Comparison of ENCODE assay signal across 20 cellular contexts in the genomic region with DNA sequence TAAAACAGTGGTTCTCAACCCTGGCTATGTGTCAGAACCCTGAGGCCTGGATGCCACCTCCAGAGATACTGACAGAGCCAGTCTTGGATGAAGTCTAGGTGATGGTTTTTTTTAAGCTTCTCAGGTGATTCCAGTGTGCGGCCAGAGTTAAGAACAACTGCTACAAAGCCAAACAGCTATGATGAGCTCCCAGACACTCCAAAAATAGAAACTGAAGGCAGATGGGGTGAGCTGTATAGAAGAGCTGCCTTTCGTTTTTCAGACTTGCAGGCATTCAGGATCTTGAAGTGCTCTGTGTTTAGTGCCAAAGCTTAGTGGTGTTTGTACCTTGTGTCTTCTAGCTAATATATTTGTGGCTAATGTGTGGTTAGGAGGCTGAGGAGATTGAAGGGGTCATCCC. TPM values are rescaled to one million over a fixed set of nuclear protein-coding genes. Genes with fewer than 3 reads are reported as not detected.
"Had no signal": no experiment of that assay in that cellular context is flagged by ENCODE, and none has a peak within 500 bp of the region (broad histone marks: within the 10 kb centered on the region; RNA-seq: fewer than 3 reads in every experiment).

No MANE protein-coding gene starts in this region.

- DNase-seq: activated CD4-positive, alpha-beta T cell treated with anti-CD3 and anti-CD28 coated beads for 36 hours; activated CD4-positive, alpha-beta T cell treated with anti-CD3 and anti-CD28 coated beads, Interleukin-2, amount 50 U/mL, for 48 hours; activated naive CD4-positive, alpha-beta T cell; activated naive CD8-positive, alpha-beta T cell treated with anti-CD3 and anti-CD28 coated beads, Interleukin-2, amount 10 ng/mL, durations not matched to agents 7 days and 5 days; amygdala; effector memory CD8-positive, alpha-beta T cell; esophagus squamous epithelium; left cardiac atrium; naive B cell; pancreas; stimulated activated CD4-positive, alpha-beta T cell treated with anti-CD3 and anti-CD28 coated beads, Interleukin-12 subunit alpha, Interleukin-12 subunit beta, amount 100 ng/mL, for 4 hours; stimulated activated CD4-positive, alpha-beta T cell treated with anti-CD3 and anti-CD28 coated beads, Interleukin-1b, Interleukin-23, amount 100 ng/mL, for 48 hours; stimulated activated CD8-positive, alpha-beta memory T cell treated with anti-CD3 and anti-CD28 coated beads, Interleukin-4, amount 100 ng/mL, for 48 hours; stimulated activated naive CD4-positive, alpha-beta T cell; substantia nigra; tibial artery had no signal

- H3K9me3 ChIP-seq: esophagus squamous epithelium, pancreas, tibial artery had no signal

- H3K4me3 ChIP-seq: cardiac muscle cell, esophagus squamous epithelium, lung, pancreas, tibial artery had no signal

- H3K36me3 ChIP-seq: cardiac muscle cell, esophagus squamous epithelium, pancreas, tibial artery had no signal

- H3K4me1 Mint-ChIP-seq: naive B cell had no signal

- H3K9me3 Mint-ChIP-seq: activated naive CD8-positive, alpha-beta T cell treated with anti-CD3 and anti-CD28 coated beads, Interleukin-2, amount 10 ng/mL, durations not matched to agents 7 days and 5 days; effector memory CD8-positive, alpha-beta T cell; naive B cell; T-helper 2 cell treated with Interferon-gamma antibody and Interleukin-4, amounts not matched to agents 5 μg/mL and 100 μg/mL, for 36 hours; WTC11 had no signal

- H3K4me1 ChIP-seq: esophagus squamous epithelium, pancreas, tibial artery had no signal

- H3K27ac ChIP-seq: cardiac muscle cell, esophagus squamous epithelium, pancreas, tibial artery had no signal

- ATAC-seq: activated CD4-positive, alpha-beta T cell treated with anti-CD3 and anti-CD28 coated beads for 36 hours; effector memory CD8-positive, alpha-beta T cell; pancreas had no signal

- H3K36me3 Mint-ChIP-seq: activated naive CD8-positive, alpha-beta T cell treated with anti-CD3 and anti-CD28 coated beads, Interleukin-2, amount 10 ng/mL, durations not matched to agents 7 days and 5 days; naive B cell; WTC11 had no signal

- H3K27me3 ChIP-seq: cardiac muscle cell, pancreas, tibial artery had no signal

- H3K27ac Mint-ChIP-seq: activated CD4-positive, alpha-beta T cell treated with anti-CD3 and anti-CD28 coated beads for 36 hours; activated naive CD8-positive, alpha-beta T cell treated with anti-CD3 and anti-CD28 coated beads, Interleukin-2, amount 10 ng/mL, durations not matched to agents 7 days and 5 days; effector memory CD8-positive, alpha-beta T cell; T-helper 2 cell treated with Interferon-gamma antibody and Interleukin-4, amounts not matched to agents 5 μg/mL and 100 μg/mL, for 36 hours; WTC11 had no signal

- H3K4me3 Mint-ChIP-seq: activated CD4-positive, alpha-beta T cell treated with anti-CD3 and anti-CD28 coated beads for 36 hours; activated naive CD8-positive, alpha-beta T cell treated with anti-CD3 and anti-CD28 coated beads, Interleukin-2, amount 10 ng/mL, durations not matched to agents 7 days and 5 days; effector memory CD8-positive, alpha-beta T cell; naive B cell; T-helper 2 cell treated with Interferon-gamma antibody and Interleukin-4, amounts not matched to agents 5 μg/mL and 100 μg/mL, for 36 hours; WTC11 had no signal

RNA-seq across cellular contexts. Expression of gene SCUBE2, which starts 14.2 kb away (rescaled TPM):
- total RNA-seq: activated CD4-positive, alpha-beta T cell treated with anti-CD3 and anti-CD28 coated beads for 36 hours; activated naive CD8-positive, alpha-beta T cell treated with anti-CD3 and anti-CD28 coated beads, Interleukin-2, amount 10 ng/mL, durations not matched to agents 7 days and 5 days had no signal
- polyA plus RNA-seq: cardiac muscle cell had no signal
